8 cellular contexts compared by ENCODE assay signal in the genomic region with DNA sequence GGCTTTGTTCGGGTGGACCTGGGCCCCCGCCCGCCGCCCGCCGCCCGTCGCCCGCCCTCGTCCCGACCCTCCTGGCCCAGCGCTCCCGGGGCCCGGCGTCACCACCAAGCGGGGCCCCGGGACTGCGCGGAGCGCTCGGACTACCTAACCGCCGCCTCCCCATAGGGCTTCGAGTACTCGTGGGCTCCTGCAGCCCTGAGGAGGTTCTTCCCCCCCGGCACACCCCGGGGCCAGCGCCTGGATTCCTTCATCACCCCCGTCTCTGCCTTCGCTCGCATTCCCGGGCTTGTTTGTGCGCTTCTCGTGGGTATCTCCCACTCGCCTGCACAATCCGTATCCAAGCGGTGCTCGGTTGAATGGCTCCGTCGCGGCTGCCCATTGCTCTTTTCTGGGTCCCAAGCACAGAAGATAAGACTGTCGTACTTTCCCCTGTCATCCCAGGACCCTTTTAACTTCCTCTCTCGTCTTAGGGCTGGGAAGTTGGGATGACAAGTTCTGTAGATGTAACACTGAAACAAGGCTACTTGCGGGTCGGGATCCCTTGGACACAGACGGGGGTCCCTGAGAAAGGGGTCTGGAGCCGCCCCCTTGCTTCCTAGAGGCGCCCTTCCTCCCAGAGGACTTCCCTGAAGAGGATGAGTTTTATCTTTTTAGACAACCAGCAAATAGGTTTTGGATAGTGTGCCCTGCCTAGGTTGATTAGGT. TPM values are rescaled to one million over a fixed set of nuclear protein-coding genes. Genes with fewer than 3 reads are reported as not detected.
DNase-seq lines count a peak whose midpoint lies in the region; ATAC-seq and TF ChIP-seq lines count a peak whose summit lies in the region.

No MANE protein-coding gene starts in this region.

- ATAC-seq in CD8-positive, alpha-beta T cell = peak; percentile 51
- ATAC-seq in GM19035 (IDR thresholded peaks at IDR 0.05; ENCODE audit: unreplicated experiment) (peak; percentile 53), HG03139 (IDR thresholded peaks at IDR 0.05; ENCODE audit: unreplicated experiment) (peak; percentile 31), left lung (peak; percentile 61)

- no peak for TF ChIP-seq EP300 in stomach (IDR thresholded peaks at IDR 0.05)

- peak overlapping the region; percentile 86 for H3K27ac Mint-ChIP-seq in CD8-positive, alpha-beta T cell

- no peaks in the 10 kb centered on the region for H3K27me3 Mint-ChIP-seq in CD8-positive, alpha-beta T cell (ENCODE audit: low read depth)

- peaks cover 36% of the 10 kb centered on the region for H3K4me1 Mint-ChIP-seq in CD8-positive, alpha-beta T cell (ENCODE audit: low read depth)

- H3K36me3 Mint-ChIP-seq in CD8-positive, alpha-beta T cell = peaks cover 21% of the 10 kb centered on the region

- H3K9me3 Mint-ChIP-seq in CD8-positive, alpha-beta T cell = no peaks in the 10 kb centered on the region

- peak overlapping the region; percentile 86 for H3K4me3 ChIP-seq in CD8-positive, alpha-beta T cell (ENCODE audit: low read depth, low read length)
- H3K4me3 ChIP-seq in choroid plexus epithelial cell (ENCODE audit: low read depth, low read length) (peak overlapping the region; percentile 63), left lung (peak overlapping the region; percentile 73 to 87), stomach (peak overlapping the region; percentile 71 to 95 (median 86))

- intact Hi-C loops in CD8-positive, alpha-beta T cell (cut with DNase I, micrococcal nuclease) = loop anchor here (1.0 to 10.0 kb wide), 7 partner anchors 63 to 1148 kb away; a partner anchor contains a TSS
- intact Hi-C loops in left lung (cut with DNase I) = no loop called here
- intact Hi-C loops in stomach (cut with DNase I; ENCODE audit: low total_unique reads) = no loop called here

- TF ChIP-seq POLR2A in stomach (IDR thresholded peaks at IDR 0.05) = no peak

- 0% methylated on average over 16 to 48 of the region's 48 CpGs for WGBS in stomach, 5 donors

- H3K27ac ChIP-seq in CD8-positive, alpha-beta T cell (ENCODE audit: low read depth, low read length) = peak overlapping the region; percentile 40
- H3K27ac ChIP-seq in left lung = peak overlapping the region; percentile 82 to 92
- H3K27ac ChIP-seq in stomach = peak overlapping the region; percentile 84 to 91 (median 90)

- no peaks in the 10 kb centered on the region for H3K9me3 ChIP-seq in CD8-positive, alpha-beta T cell (ENCODE audit: low read length)
- H3K9me3 ChIP-seq in left lung = no peaks in the 10 kb centered on the region
- H3K9me3 ChIP-seq in stomach = no peaks in the 10 kb centered on the region

- CTCF ChIA-PET in CD8-positive, alpha-beta T cell (lab: Charles Lee) = interaction anchor here (0.8 to 2.1 kb wide), 5 partner anchors 9 to 168 kb away, joined by 3 to 19 read pairs (median 4); a partner anchor contains a TSS

- H3K4me3 Mint-ChIP-seq in CD8-positive, alpha-beta T cell = peak overlapping the region; percentile 99

- H3K36me3 ChIP-seq in CD8-positive, alpha-beta T cell (ENCODE audit: insufficient read depth, low read length) = no peaks in the 10 kb centered on the region
- H3K36me3 ChIP-seq in left lung (peaks cover 0 to 11% of the 10 kb centered on the region in 2 donors), stomach (peaks cover 0 to 14% (median 11%) of the 10 kb centered on the region in 4 donors)

- peaks cover 19% of the 10 kb centered on the region for H3K4me1 ChIP-seq in CD8-positive, alpha-beta T cell (ENCODE audit: insufficient read depth, low read length)
- peaks cover 0 to 16% of the 10 kb centered on the region in 2 donors for H3K4me1 ChIP-seq in left lung
- H3K4me1 ChIP-seq in stomach = peaks cover 0 to 28% (median 13%) of the 10 kb centered on the region in 4 donors

- no peaks in the 10 kb centered on the region for H3K27me3 ChIP-seq in CD8-positive, alpha-beta T cell (ENCODE audit: insufficient read depth, low read length)
- peaks cover 0 to 6% of the 10 kb centered on the region in 2 donors for H3K27me3 ChIP-seq in left lung
- no peaks in the 10 kb centered on the region for H3K27me3 ChIP-seq in stomach

- TF ChIP-seq CTCF in CD8-positive, alpha-beta T cell (IDR thresholded peaks at IDR 0.05) = no peak
- TF ChIP-seq CTCF in choroid plexus epithelial cell (conservative IDR thresholded peaks at IDR 0.05; ENCODE audit: low read depth, low read length) (peak; percentile 18), left lung (IDR thresholded peaks at IDR 0.05) (no peak), stomach (IDR thresholded peaks at IDR 0.05) (no peak)

- POLR2A ChIA-PET in CD8-positive, alpha-beta T cell (lab: Charles Lee) = interaction anchor here (1.0 to 1.5 kb wide), 7 partner anchors 15 to 197 kb away, joined by 3 to 15 read pairs (median 4); a partner anchor contains a TSS

- peak in 4 of 7 experiments; percentile 5 to 22 (median 16) for DNase-seq in CD8-positive, alpha-beta T cell
- DNase-seq in SK-N-DZ (ENCODE audit: low spot score) (peak; percentile 30), choroid plexus epithelial cell (ENCODE audit: low read depth) (no peak), left lung (peak in 1 of 2 donors; percentile 50), stomach (no peak), NCI-H2227 (lab: John Stamatoyannopoulos, UW; ENCODE audit: unreplicated experiment) (no peak)

RNA-seq across cellular contexts. Expression of a gene that starts 0.6 kb away (rescaled TPM):
- 10 to 100 TPM in 1 of 2 experiments, 1 to 10 TPM in 1; 9.7 to 11.1 TPM for total RNA-seq in CD8-positive, alpha-beta T cell
- polyA plus RNA-seq in SK-N-DZ (2014; cell fraction: cytosol; rRNA removed) = 8.5 and 11.0 TPM in 2 replicates
- polyA plus RNA-seq in SK-N-DZ (2014; cell fraction: nucleus; rRNA removed) = 7.9 and 9.9 TPM in 2 replicates
- 10 to 100 TPM; 28.3 to 33.6 TPM for total RNA-seq in left lung
- 10 to 100 TPM in 3 of 5 donors, 1 to 10 TPM in 1, under 1 TPM in 1; 0.87 to 48.8 (median 16.7) TPM for total RNA-seq in stomach
- polyA plus RNA-seq in stomach = 1 to 10 TPM; 3.7 to 4.7 (median 4.3) TPM

Comparison
In these comparisons a context has a peak if more than half of its experiments do, and no peak if none do; other contexts are left out.
1. DNase-seq: peak in CD8-positive, alpha-beta T cell (4 of 7) and SK-N-DZ (single experiment); none in choroid plexus epithelial cell (single experiment), stomach (single experiment) and NCI-H2227 (single experiment).
2. H3K27ac ChIP-seq: peak in every context shown above with its lines; median percentile 90 in stomach; 87 in left lung; 40 in CD8-positive, alpha-beta T cell.
3. intact Hi-C loops: an anchor here in CD8-positive, alpha-beta T cell (1.0 to 10.0 kb wide); none called in left lung and stomach.
4. Peak in every context shown above with its lines, with median percentiles within 50 percentile points of each other: ATAC-seq and H3K4me3 ChIP-seq.